ENCODE assay signal across 20 cellular contexts in genomic region chr22:36946436-36947158, GRCh38. TPM values are rescaled to one million over a fixed set of nuclear protein-coding genes. Genes with fewer than 3 reads are reported as not detected.
DNase-seq lines count a peak whose midpoint lies in the region; ATAC-seq and TF ChIP-seq lines count a peak whose summit lies in the region.
"Had no signal": no experiment of that assay in that cellular context is flagged by ENCODE, and none has a peak within 500 bp of the region (broad histone marks: within the 10 kb centered on the region; RNA-seq: fewer than 3 reads in every experiment).

No MANE protein-coding gene starts in this region.

- H3K36me3 ChIP-seq in adrenal gland (replicated peaks in 1 of 2) (no peaks in the 10 kb centered on the region), mesendoderm (ENCODE audit: control insufficient read depth, insufficient read depth, low read length) (no peaks in the 10 kb centered on the region), psoas muscle (ENCODE audit: insufficient read depth in 1 of 2, low read depth in 1 of 2) (no peaks in the 10 kb centered on the region)
- H3K36me3 ChIP-seq: BE2C, right atrium auricular region, tibial nerve had no signal

- TF ChIP-seq CTCF in GM12873 (IDR thresholded peaks at IDR 0.05; ENCODE audit: insufficient read depth, low read depth, low read length, missing control alignments) (peak; percentile 40), adrenal gland (IDR thresholded peaks at IDR 0.05) (peak in 5 of 6 experiments; percentile 8 to 48 (median 43)), dorsolateral prefrontal cortex (IDR thresholded peaks at IDR 0.05 in 54 of 56, conservative IDR thresholded peaks at IDR 0.05 in 2 of 56; ENCODE audit: low read depth in 1 of 56, partially characterized antibody in 56 of 56) (peak in 2 of 56 donors; percentile 17 to 23), psoas muscle (IDR thresholded peaks at IDR 0.05) (no peak)

- H2AK5ac ChIP-seq in mesendoderm (ENCODE audit: low read length), result no peak overlapping the region

- H3K27me3 ChIP-seq in adrenal gland, result no peaks in the 10 kb centered on the region
- H3K27me3 ChIP-seq in mesendoderm (ENCODE audit: insufficient read depth, low read length, poor library complexity), result no peaks in the 10 kb centered on the region
- H3K27me3 ChIP-seq in dorsolateral prefrontal cortex, result no peaks in the 10 kb centered on the region
- H3K27me3 ChIP-seq in psoas muscle (ENCODE audit: insufficient read depth in 3 of 3, low read length in 2 of 3), result peaks cover 0 to 17% (median 4%) of the 10 kb centered on the region in 3 donors
- H3K27me3 ChIP-seq: right atrium auricular region, tibial nerve had no signal

- intact Hi-C loops in adrenal gland (cut with DNase I) (no loop called here), Right ventricle myocardium superior (cut with DNase I) (no loop called here), dorsolateral prefrontal cortex (cut with DNase I) (no loop called here), psoas muscle (cut with DNase I) (no loop called here)

- no peak overlapping the region for H2BK15ac ChIP-seq in mesendoderm (replicated peaks; ENCODE audit: low read depth)

- H3K4me3 ChIP-seq in adrenal gland (no peak overlapping the region), mesendoderm (ENCODE audit: low read length) (no peak overlapping the region), dorsolateral prefrontal cortex (no peak overlapping the region), psoas muscle (no peak overlapping the region)
- H3K4me3 ChIP-seq: right atrium auricular region, tibial nerve had no signal

- no peaks in the 10 kb centered on the region for H3K79me1 ChIP-seq in mesendoderm (ENCODE audit: low read length)

- no peak overlapping the region for H3K18ac ChIP-seq in mesendoderm (ENCODE audit: low read length)

- no peak overlapping the region for H4K8ac ChIP-seq in mesendoderm (ENCODE audit: low read depth, low read length)

- H3K79me2 ChIP-seq in mesendoderm (ENCODE audit: control insufficient read depth, insufficient read depth, low read length), result no peaks in the 10 kb centered on the region

- H3K4me2 ChIP-seq in mesendoderm (ENCODE audit: low read length), result no peak overlapping the region

- no peak overlapping the region for H2BK120ac ChIP-seq in mesendoderm (ENCODE audit: low read depth, low read length)

- H4K5ac ChIP-seq in mesendoderm (ENCODE audit: low read length), result no peak overlapping the region

- DNase-seq in NCI-H460 (ENCODE audit: extremely low read depth, low read depth) (peak; percentile 3), adrenal gland (peak in 2 of 7 donors; percentile 11 to 36), mesendoderm (peak; percentile 13), Right ventricle myocardium superior (no peak), dorsolateral prefrontal cortex (no peak), psoas muscle (no peak)
- no peak for DNase-seq in activated effector memory CD4-positive, alpha-beta T cell treated with Interleukin-2 at 50 U/mL for 16 hours
- DNase-seq: activated CD4-positive, alpha-beta T cell treated with anti-CD3 and anti-CD28 coated beads, Interleukin-2, amount 10 ng/mL, durations not matched to agents 7 days and 5 days; activated T-cell treated with anti-CD3 and anti-CD28 coated beads, Interleukin-2, amount 50 U/mL, for 72 hours; BE2C; DMS 273 treated with DMSO at 0.1 percent for 48 hours; NCI-H1436 treated with DMSO at 0.1 percent for 48 hours; NCI-H446 treated with DMSO at 0.1 percent for 48 hours; nephron progenitor cell; stimulated activated CD4-positive, alpha-beta T cell treated with anti-CD3 and anti-CD28 coated beads, Interleukin-2, amount 100 ng/mL, for 24 hours; stimulated activated CD8-positive, alpha-beta memory T cell treated with anti-CD3 and anti-CD28 coated beads, Interleukin-4, amount 100 ng/mL, for 48 hours had no signal

- TF ChIP-seq POLR2A in adrenal gland (IDR thresholded peaks at IDR 0.05), result no peak

- H3K9me3 ChIP-seq in adrenal gland (replicated peaks in 1 of 3) (no peaks in the 10 kb centered on the region), psoas muscle (no peaks in the 10 kb centered on the region)
- H3K9me3 ChIP-seq: BE2C, right atrium auricular region, tibial nerve had no signal

- H3K56ac ChIP-seq in mesendoderm (ENCODE audit: low read length), result no peak overlapping the region

- H3K27ac ChIP-seq in adrenal gland, result no peak overlapping the region
- no peak overlapping the region for H3K27ac ChIP-seq in mesendoderm (ENCODE audit: low read depth, low read length)
- no peak overlapping the region for H3K27ac ChIP-seq in dorsolateral prefrontal cortex
- no peak overlapping the region for H3K27ac ChIP-seq in psoas muscle
- H3K27ac ChIP-seq: right atrium auricular region, tibial nerve had no signal

- H3K4me1 ChIP-seq in adrenal gland (replicated peaks in 1 of 2) (no peaks in the 10 kb centered on the region), mesendoderm (ENCODE audit: control insufficient read depth, low read depth, low read length) (no peaks in the 10 kb centered on the region), psoas muscle (no peaks in the 10 kb centered on the region)
- H3K4me1 ChIP-seq: BE2C, right atrium auricular region, tibial nerve had no signal

- no peak overlapping the region for H3K4ac ChIP-seq in mesendoderm (ENCODE audit: low read depth, low read length)

- H3K9ac ChIP-seq in mesendoderm (ENCODE audit: low read length), result no peak overlapping the region

- ATAC-seq in Right ventricle myocardium superior (ENCODE audit: poor library complexity) (no peak), psoas muscle (no peak)
- ATAC-seq: activated T-cell treated with anti-CD3 and anti-CD28 coated beads, Interleukin-2, amount 50 U/mL, for 72 hours had no signal

- 28 to 53% (median 49%) methylated on average over 3 of the region's 3 CpGs for WGBS in adrenal gland, 4 donors
- WGBS in mesendoderm (ENCODE audit: extremely low coverage, insufficient coverage, low lambda C conversion rate), result no CpG with 5 or more reads among the region's 3 CpGs
- 43 to 63% (median 58%) methylated on average over 3 of the region's 3 CpGs for WGBS in psoas muscle, 3 donors

- H3K23ac ChIP-seq in mesendoderm (ENCODE audit: low read length), result no peak overlapping the region

- H2BK5ac ChIP-seq in mesendoderm (ENCODE audit: low read length), result no peak overlapping the region

RNA-seq across cellular contexts. Expression of gene CSF2RB, which starts 33.2 kb away (rescaled TPM):
- total RNA-seq in NCI-H460 (2014; rRNA removed; shearing (Covaris generic)), result not detected in 2 replicates
- polyA plus RNA-seq in NCI-H460 (2014; cell fraction: nucleus; rRNA removed), result not detected in 2 replicates
- total RNA-seq in adrenal gland (10 to 100 TPM in 1 of 8 donors, 1 to 10 TPM in 7; 1.9 to 12.4 (median 5.7) TPM), Right ventricle myocardium superior (2.2 TPM), dorsolateral prefrontal cortex (1 to 10 TPM in 92 of 120 experiments, under 1 TPM in 28; 0.37 to 6.6 (median 1.4) TPM), psoas muscle (1 to 10 TPM; 1.0 to 1.7 (median 1.5) TPM)
- polyA plus RNA-seq in adrenal gland (1 to 10 TPM; 1.0 to 2.2 (median 1.2) TPM), psoas muscle (under 1 TPM; 0.25 to 0.45 (median 0.27) TPM)
- polyA plus RNA-seq in mesendoderm (2013, experiment 1 of 2), result 0.01 TPM
- 0.03 TPM for polyA plus RNA-seq in mesendoderm (2013, experiment 2 of 2)
- total RNA-seq: fibroblast of lung had no signal
- polyA plus RNA-seq: fibroblast of lung had no signal

Comparison
In these comparisons a context has a peak if more than half of its experiments do, and no peak if none do; other contexts are left out.
1. DNase-seq: peak in NCI-H460 (single experiment) and mesendoderm (single experiment); none in Right ventricle myocardium superior (single experiment), dorsolateral prefrontal cortex (0 of 10), psoas muscle (0 of 2) and activated effector memory CD4-positive, alpha-beta T cell treated with Interleukin-2 at 50 U/mL for 16 hours (single experiment).